In the genomic region with DNA sequence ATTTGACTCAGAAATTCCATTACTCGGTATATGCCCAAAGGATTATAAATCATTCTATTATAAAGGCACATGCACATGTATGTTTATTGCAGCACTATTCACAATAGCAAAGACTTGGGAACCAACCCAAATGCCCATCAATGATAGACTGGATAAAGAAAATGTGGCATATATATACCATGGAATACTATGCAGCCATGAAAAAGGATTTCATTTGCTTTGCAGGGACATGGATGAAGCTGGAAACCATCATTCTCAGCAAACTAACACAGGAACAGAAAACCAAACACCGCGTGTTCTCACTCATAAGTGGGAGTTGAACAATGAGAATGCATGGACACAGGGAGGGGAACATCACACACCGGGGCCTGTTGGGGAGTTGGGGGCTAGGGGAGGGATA, we compare ENCODE assay signal across 2 cellular contexts.
DNase-seq lines count a peak whose midpoint lies in the region; ATAC-seq, FAIRE-seq and TF ChIP-seq lines count a peak whose summit lies in the region.
"Not testable (repeated sequence)": the region's sequence is repeated elsewhere in the genome, so short reads cannot be mapped to it uniquely, and the experiment has no call there.

No MANE protein-coding gene starts in this region.

- WGBS in K562 (ENCODE audit: insufficient coverage, low coverage, missing lambda C conversion rate): 21% methylated on average over 4 of the region's 4 CpGs

- ATAC-seq in K562: not testable (repeated sequence)

- not testable (repeated sequence) for H3K4me1 ChIP-seq in HEK293 (ENCODE audit: control insufficient read depth, insufficient read depth, low read length); K562 (replicated peaks in 1 of 2; ENCODE audit: control insufficient read depth in 2 of 2, insufficient read depth in 2 of 2, low read length in 2 of 2)

- not testable (repeated sequence) for TF ChIP-seq CTCF in HEK293 (tag by site-specific recombination; IDR thresholded peaks at IDR 0.05); K562 (IDR thresholded peaks at IDR 0.05 in 2 of 3, conservative IDR thresholded peaks at IDR 0.05 in 1 of 3; ENCODE audit: insufficient read depth in 2 of 3, low read depth in 1 of 3, low read length in 3 of 3)

- not testable (repeated sequence) for TF ChIP-seq EP300 in K562 (IDR thresholded peaks at IDR 0.05; ENCODE audit: low read length)

- H3K79me2 ChIP-seq in K562 (ENCODE audit: control insufficient read depth, insufficient read depth, low read length): not testable (repeated sequence)

- not testable (repeated sequence) for H3K9me3 ChIP-seq in HEK293 (ENCODE audit: control insufficient read depth, insufficient read depth, low read depth, low read length); K562 (replicated peaks; ENCODE audit: control insufficient read depth, insufficient read depth, low read depth, low read length)

- not testable (repeated sequence) for FAIRE-seq in K562 (lab: Jason Lieb, UNC)

- not testable (repeated sequence) for DNase-seq in K562 (ENCODE audit: extremely low read depth in 1 of 4, low spot score in 3 of 4)

- not testable (repeated sequence) for H3K4me3 ChIP-seq in HEK293 (ENCODE audit: low read depth, low read length); K562

- H2AFZ ChIP-seq in K562 (ENCODE audit: low read depth, low read length): not testable (repeated sequence)

- POLR2A ChIA-PET in HEK293 (lab: Yijun Ruan, JAX); K562 (lab: Yijun Ruan, JAX): not testable (repeated sequence)

- intact Hi-C loops in K562 (cut with micrococcal nuclease): not testable (repeated sequence)

- H4K20me1 ChIP-seq in K562 (replicated peaks; ENCODE audit: control insufficient read depth, insufficient read depth, low read length): not testable (repeated sequence)

- TF ChIP-seq RAD21 in K562 (CRISPR knock-in tag; conservative IDR thresholded peaks at IDR 0.05 in 1 of 2, IDR thresholded peaks at IDR 0.05 in 1 of 2): not testable (repeated sequence)

- not testable (repeated sequence) for BruUV-seq in K562 (replicated peaks; lab: Mats Ljungman, UMichigan)

- H3K4me2 ChIP-seq in K562 (ENCODE audit: insufficient read depth, low read length): not testable (repeated sequence)

- not testable (repeated sequence) for TF ChIP-seq POLR2A in K562 (conservative IDR thresholded peaks at IDR 0.05)

- in situ Hi-C loops in K562 (cut with MboI): not testable (repeated sequence)

- not testable (repeated sequence) for H3K27ac ChIP-seq in HEK293 (ENCODE audit: extremely low read depth, low read depth, low read length); K562 (ENCODE audit: extremely low read depth, low read depth, low read length)

- not testable (repeated sequence) for H3K9ac ChIP-seq in K562 (ENCODE audit: insufficient read depth in 1 of 2, low read depth in 2 of 2, low read length in 2 of 2)

- H3K27me3 ChIP-seq in K562 (ENCODE audit: control insufficient read depth in 2 of 2, insufficient read depth in 2 of 2, low read length in 2 of 2): not testable (repeated sequence)

- CTCF ChIA-PET in HEK293 (lab: Yijun Ruan, JAX); K562 (lab: Yijun Ruan, JAX; ENCODE audit: low intra/inter-chr PET ratio): not testable (repeated sequence)

- H3K36me3 ChIP-seq in HEK293 (ENCODE audit: control insufficient read depth in 2 of 2, insufficient read depth in 1 of 2, low read length in 2 of 2); K562 (ENCODE audit: control insufficient read depth, insufficient read depth, low read length): not testable (repeated sequence)

- not testable (repeated sequence) for H3K9me1 ChIP-seq in K562 (ENCODE audit: control insufficient read depth, insufficient read depth, low read length)

TF ChIP-seq in HEK293, 187 proteins besides CTCF, POLR2A, EP300 and RAD21:
- TF ChIP-seq ZNF146 (tag by site-specific recombination; IDR thresholded peaks at IDR 0.05): peak; percentile 74; the same call in 1 of the 2 replicates
TF ChIP-seq in HEK293: peak in this region for 1; not testable (repeated sequence) for 186.

TF ChIP-seq in K562, 482 proteins besides CTCF, POLR2A, EP300 and RAD21:
- TF ChIP-seq ZNF146 (CRISPR knock-in tag; IDR thresholded peaks at IDR 0.05; ENCODE audit: unreplicated experiment): peak; percentile 56
